29 cellular contexts compared by ENCODE assay signal in genomic region chrX:109301177-109301576, GRCh38.
"Had no signal": no experiment of that assay in that cellular context is flagged by ENCODE, and none has a peak within 500 bp of the region (broad histone marks: within the 10 kb centered on the region; RNA-seq: fewer than 3 reads in every experiment).

No MANE protein-coding gene starts in this region.

- H3K4me1 ChIP-seq: Peyer's patch, SJCRH30 had no signal

- H3K27ac ChIP-seq: PC-9, Peyer's patch, SJCRH30 had no signal

- H3K4me3 ChIP-seq: MG63, PC-9, Peyer's patch, SJCRH30 had no signal

- H3K4me2 ChIP-seq: PC-9 had no signal

- H3K27me3 ChIP-seq: MG63, Peyer's patch, SJCRH30 had no signal

- H3K9me3 ChIP-seq: MG63, Peyer's patch, SJCRH30 had no signal

- ATAC-seq: HepG2, Right ventricle myocardium inferior, SK-N-SH treated with all-trans-retinoic acid at 6 μM for 48 hours, T-helper 17 cell had no signal

- H3K36me3 ChIP-seq: MG63, Peyer's patch, SJCRH30 had no signal

- H2AFZ ChIP-seq: PC-9 had no signal

- FAIRE-seq: HepG2 had no signal

- DNase-seq: IMR-90; Karpas-422; KG1; MG63; NCI-H1092; NCI-H1105 treated with DMSO at 0.1 percent for 48 hours; NCI-H1417 treated with DMSO at 0.1 percent for 48 hours; NCI-H146; NCI-H1694 treated with DMSO at 0.1 percent for 48 hours; NCI-H2029; NCI-H2081 treated with DMSO at 0.1 percent for 48 hours; NCI-H2171; NCI-H226; NCI-H446; NCI-H510A; NCI-H524 treated with DMSO at 0.1 percent for 48 hours; NCI-H69; NCI-H774; NK-92 treated with Interleukin-12 subunit alpha and Interleukin-12 subunit beta, amount 100 ng/mL, for 24 hours; OCI-M1; PC-9; Peyer's patch; SHP77 treated with DMSO at 0.1 percent for 48 hours; SJCRH30; T-helper 1 cell; T-helper 17 cell had no signal
